In genomic region chr7:27107391-27107900, GRCh38 we compare ENCODE assay signal across 1 cellular context.
A peak's percentile ranks its signal among the peaks of the same experiment; 100 is the strongest.
TF ChIP-seq lines count a peak whose summit lies in the region.

No MANE protein-coding gene starts in this region.

TF ChIP-seq in K562, 482 proteins besides CTCF, POLR2A, EP300 and RAD21:
- no peak for TF ChIP-seq ZNF408 (CRISPR knock-in tag; IDR thresholded peaks at IDR 0.05; ENCODE audit: low read depth)
- TF ChIP-seq ZNF512 (tag; IDR thresholded peaks at IDR 0.05) = peak; percentile 61; the same call in 1 of the 2 replicates
- no peak for TF ChIP-seq ZMIZ1 (IDR thresholded peaks at IDR 0.05; ENCODE audit: low read depth in 2 of 2, low read length in 2 of 2)
- TF ChIP-seq STAT6 (CRISPR knock-in tag; IDR thresholded peaks at IDR 0.05) = no peak
- TF ChIP-seq HNRNPUL1 (IDR thresholded peaks at IDR 0.05; ENCODE audit: low read length) = no peak
- no peak for TF ChIP-seq CREB3 (tag; conservative IDR thresholded peaks at IDR 0.05; ENCODE audit: low read depth)
- no peak for TF ChIP-seq ZBTB17 (CRISPR knock-in tag; IDR thresholded peaks at IDR 0.05)
- TF ChIP-seq TEAD4 (IDR thresholded peaks at IDR 0.05; ENCODE audit: low read length) = no peak
- no peak for TF ChIP-seq TEAD4 (CRISPR knock-in tag; IDR thresholded peaks at IDR 0.05; ENCODE audit: borderline replicate concordance)
